8 cellular contexts compared by ENCODE assay signal in genomic region chr6:18323935-18324707, GRCh38. TPM values are rescaled to one million over a fixed set of nuclear protein-coding genes. Genes with fewer than 3 reads are reported as not detected.
DNase-seq lines count a peak whose midpoint lies in the region; ATAC-seq and TF ChIP-seq lines count a peak whose summit lies in the region.

No MANE protein-coding gene starts in this region.

- WGBS in right cardiac atrium: 30% methylated on average over 8 of the region's 8 CpGs

- DNase-seq in A673 (ENCODE audit: low spot score) (peak; percentile 77), NCI-H345 (lab: John Stamatoyannopoulos, UW) (peak; percentile 74), amniotic stem cell (lab: John Stamatoyannopoulos, UW) (peak; percentile 75), right cardiac atrium (no peak)
- DNase-seq in stimulated activated effector memory CD8-positive, alpha-beta T cell treated with anti-CD3 and anti-CD28 coated beads, Interleukin-12 subunit alpha, Interleukin-12 subunit beta, amount 100 ng/mL, for 72 hours (ENCODE audit: low spot score in 2 of 2): no peak
- DNase-seq in activated T-cell treated with anti-CD3 and anti-CD28 coated beads, Interleukin-2, amount 50 U/mL, for 24 hours: no peak

- H3K27ac Mint-ChIP-seq in stimulated activated effector memory CD8-positive, alpha-beta T cell treated with anti-CD3 and anti-CD28 coated beads, Interleukin-12 subunit alpha, Interleukin-12 subunit beta, amount 100 ng/mL, for 72 hours: no peak overlapping the region
- no peak overlapping the region for H3K27ac Mint-ChIP-seq in activated T-cell treated with anti-CD3 and anti-CD28 coated beads, Interleukin-2, amount 50 U/mL, for 24 hours

- no peaks in the 10 kb centered on the region for H3K9me3 Mint-ChIP-seq in stimulated activated effector memory CD8-positive, alpha-beta T cell treated with anti-CD3 and anti-CD28 coated beads, Interleukin-12 subunit alpha, Interleukin-12 subunit beta, amount 100 ng/mL, for 72 hours
- no peaks in the 10 kb centered on the region for H3K9me3 Mint-ChIP-seq in activated T-cell treated with anti-CD3 and anti-CD28 coated beads, Interleukin-2, amount 50 U/mL, for 24 hours

- no peaks in the 10 kb centered on the region for H3K36me3 Mint-ChIP-seq in stimulated activated effector memory CD8-positive, alpha-beta T cell treated with anti-CD3 and anti-CD28 coated beads, Interleukin-12 subunit alpha, Interleukin-12 subunit beta, amount 100 ng/mL, for 72 hours
- no peaks in the 10 kb centered on the region for H3K36me3 Mint-ChIP-seq in activated T-cell treated with anti-CD3 and anti-CD28 coated beads, Interleukin-2, amount 50 U/mL, for 24 hours (ENCODE audit: low read depth)

- ATAC-seq in HG03108 (IDR thresholded peaks at IDR 0.05; ENCODE audit: unreplicated experiment) (peak; percentile 48), right cardiac atrium (peak; percentile 64 to 80)
- ATAC-seq in stimulated activated effector memory CD8-positive, alpha-beta T cell treated with anti-CD3 and anti-CD28 coated beads, Interleukin-12 subunit alpha, Interleukin-12 subunit beta, amount 100 ng/mL, for 72 hours: peak; percentile 54

- no peaks in the 10 kb centered on the region for H3K36me3 ChIP-seq in A673 (ENCODE audit: insufficient read depth, low read length, poor library complexity, severe bottlenecking)

- POLR2A ChIA-PET in A673 (lab: Charles Lee; ENCODE audit: low non-redundant PET): no interaction called here

- H3K27ac ChIP-seq in A673 (ENCODE audit: low read depth, low read length, poor library complexity, severe bottlenecking): no peak overlapping the region
- H3K27ac ChIP-seq in right cardiac atrium (ENCODE audit: low read length): no peak overlapping the region

- TF ChIP-seq CTCF in A673 (conservative IDR thresholded peaks at IDR 0.05; ENCODE audit: low read depth, low read length): peak; percentile 81
- peak; percentile 64 for TF ChIP-seq CTCF in GM12872 (IDR thresholded peaks at IDR 0.05; ENCODE audit: insufficient read depth, low read depth, low read length)

- H3K4me3 ChIP-seq in A673 (ENCODE audit: low read depth, low read length, poor library complexity, severe bottlenecking) (no peak overlapping the region), right cardiac atrium (ENCODE audit: low read length) (no peak overlapping the region)

- no peaks in the 10 kb centered on the region for H3K27me3 ChIP-seq in A673 (replicated peaks; ENCODE audit: insufficient read depth, low read depth, low read length, poor library complexity)
- H3K27me3 ChIP-seq in right cardiac atrium (ENCODE audit: control insufficient read depth, insufficient read depth): no peaks in the 10 kb centered on the region

- no peak overlapping the region for H3K4me3 Mint-ChIP-seq in stimulated activated effector memory CD8-positive, alpha-beta T cell treated with anti-CD3 and anti-CD28 coated beads, Interleukin-12 subunit alpha, Interleukin-12 subunit beta, amount 100 ng/mL, for 72 hours
- H3K4me3 Mint-ChIP-seq in activated T-cell treated with anti-CD3 and anti-CD28 coated beads, Interleukin-2, amount 50 U/mL, for 24 hours: no peak overlapping the region

- BruUV-seq in A673 (replicated peaks; lab: Mats Ljungman, UMichigan): no TSS peak

- H3K4me1 ChIP-seq in A673 (ENCODE audit: insufficient read depth, low read length, poor library complexity, severe bottlenecking): peaks cover 8% of the 10 kb centered on the region
- H3K4me1 ChIP-seq in right cardiac atrium (ENCODE audit: control insufficient read depth, insufficient read depth, low read length): peaks cover 2% of the 10 kb centered on the region

- H3K9me3 ChIP-seq in A673 (ENCODE audit: low read depth, low read length, poor library complexity, severe bottlenecking) (no peaks in the 10 kb centered on the region), right cardiac atrium (ENCODE audit: control insufficient read depth, low read length) (no peaks in the 10 kb centered on the region)

- H3K4me1 Mint-ChIP-seq in stimulated activated effector memory CD8-positive, alpha-beta T cell treated with anti-CD3 and anti-CD28 coated beads, Interleukin-12 subunit alpha, Interleukin-12 subunit beta, amount 100 ng/mL, for 72 hours: peaks cover 7% of the 10 kb centered on the region
- peaks cover 6% of the 10 kb centered on the region for H3K4me1 Mint-ChIP-seq in activated T-cell treated with anti-CD3 and anti-CD28 coated beads, Interleukin-2, amount 50 U/mL, for 24 hours (ENCODE audit: low read depth)

- CTCF ChIA-PET in A673 (lab: Charles Lee): interaction anchor here (0.6 to 1.0 kb wide), 3 partner anchors 179 to 408 kb away, joined by 3 to 11 read pairs (median 6); no protein-coding TSS in a partner anchor

- H3K27me3 Mint-ChIP-seq in activated T-cell treated with anti-CD3 and anti-CD28 coated beads, Interleukin-2, amount 50 U/mL, for 24 hours: peaks cover 6% of the 10 kb centered on the region

- intact Hi-C loops in A673 (cut with micrococcal nuclease; ENCODE audit: unreplicated experiment): loop anchor here (1.0 to 10.0 kb wide), 3 partner anchors 180 to 1731 kb away; no protein-coding TSS in a partner anchor
- intact Hi-C loops in right cardiac atrium (cut with DNase I): loop anchor here in 3 of 4 donors (2.0 kb wide), 2 partner anchors 179 to 181 kb away; no protein-coding TSS in a partner anchor

RNA-seq across cellular contexts. Expression of gene DEK, which starts 59.8 kb away (rescaled TPM):
- total RNA-seq in A673 (2021) (224 and 234 TPM in 2 replicates), right cardiac atrium (10 to 100 TPM; 82.5 to 97.9 (median 89.1) TPM)
- 49.9 TPM for polyA plus RNA-seq in right cardiac atrium

Comparison
In these comparisons a context has a peak if more than half of its experiments do, and no peak if none do; other contexts are left out.
1. DNase-seq: peak in A673 (single experiment), NCI-H345 (single experiment) and amniotic stem cell (single experiment); none in right cardiac atrium (0 of 3), stimulated activated effector memory CD8-positive, alpha-beta T cell treated with anti-CD3 and anti-CD28 coated beads, Interleukin-12 subunit alpha, Interleukin-12 subunit beta, amount 100 ng/mL, for 72 hours (0 of 2) and activated T-cell treated with anti-CD3 and anti-CD28 coated beads, Interleukin-2, amount 50 U/mL, for 24 hours (single experiment).
2. Peak in every context shown above with its lines, with median percentiles within 50 percentile points of each other: ATAC-seq.